Comparison of ENCODE assay signal across 10 cellular contexts in genomic region chr22:23305321-23305910, GRCh38.
DNase-seq lines count a peak whose midpoint lies in the region; ATAC-seq and TF ChIP-seq lines count a peak whose summit lies in the region.
"Had no signal": no experiment of that assay in that cellular context is flagged by ENCODE, and none has a peak within 500 bp of the region (broad histone marks: within the 10 kb centered on the region; RNA-seq: fewer than 3 reads in every experiment).

No MANE protein-coding gene starts in this region.

- in situ Hi-C loops in gastrocnemius medialis (cut with MboI; ENCODE audit: low sequenced_read_pairs in 4 of 4) = loop anchor here in 1 of 4 donors (25.0 kb wide), 1 partner anchor 232 kb away; no protein-coding TSS in a partner anchor

- TF ChIP-seq CTCF in gastrocnemius medialis (IDR thresholded peaks at IDR 0.05 in 4 of 5, conservative IDR thresholded peaks at IDR 0.05 in 1 of 5) = no peak
- TF ChIP-seq CTCF in GM10248 (IDR thresholded peaks at IDR 0.05; ENCODE audit: control extremely low read depth, extremely low read depth, low read depth, missing control alignments) = no peak

- no peaks in the 10 kb centered on the region for H3K27me3 ChIP-seq in gastrocnemius medialis
- no peaks in the 10 kb centered on the region for H3K27me3 ChIP-seq in effector memory CD4-positive, alpha-beta T cell (replicated peaks; ENCODE audit: control insufficient read depth, insufficient read depth, low read length, poor library complexity, severe bottlenecking)

- CTCF ChIA-PET in GM10248 (lab: Yijun Ruan, JAX) = no interaction called here

- DNase-seq in EH (ENCODE audit: low read depth) (peak; percentile 86), amniotic stem cell (lab: John Stamatoyannopoulos, UW) (peak; percentile 35), left cardiac atrium (peak; percentile 64), gastrocnemius medialis (no peak), GM10248 (ENCODE audit: extremely low spot score) (no peak)
- no peak for DNase-seq in activated CD4-positive, alpha-beta T cell treated with anti-CD3 and anti-CD28 coated beads for 48 hours
- DNase-seq in effector memory CD4-positive, alpha-beta T cell = no peak
- DNase-seq: NCI-H2171 had no signal

- peak; percentile 4 to 44 for ATAC-seq in left cardiac atrium
- peak in 1 of 2 donors; percentile 33 for ATAC-seq in gastrocnemius medialis
- ATAC-seq in HG02973 (IDR thresholded peaks at IDR 0.05; ENCODE audit: unreplicated experiment) = no peak

- peak overlapping the region in 2 of 4 donors; percentile 30 for H3K4me3 ChIP-seq in gastrocnemius medialis
- H3K4me3 ChIP-seq in effector memory CD4-positive, alpha-beta T cell (ENCODE audit: insufficient read depth, low read depth, low read length, poor library complexity, severe bottlenecking) = no peak overlapping the region
- H3K4me3 ChIP-seq: mucosa of descending colon had no signal

- no peak for TF ChIP-seq POLR2A in gastrocnemius medialis (IDR thresholded peaks at IDR 0.05)

- no peaks in the 10 kb centered on the region for H3K9me3 ChIP-seq in gastrocnemius medialis
- no peaks in the 10 kb centered on the region for H3K9me3 ChIP-seq in effector memory CD4-positive, alpha-beta T cell (ENCODE audit: control insufficient read depth, low read length)
- H3K9me3 ChIP-seq: mucosa of descending colon had no signal

- intact Hi-C loops in left cardiac atrium (cut with DNase I) (no loop called here), gastrocnemius medialis (cut with DNase I; ENCODE audit: low total_unique reads) (loop anchor here (10.0 kb wide), 1 partner anchor 219 kb away; no protein-coding TSS in a partner anchor)

- peaks cover 8 to 23% of the 10 kb centered on the region in 2 donors for H3K4me1 ChIP-seq in gastrocnemius medialis
- H3K4me1 ChIP-seq in effector memory CD4-positive, alpha-beta T cell (ENCODE audit: control insufficient read depth, insufficient read depth, low read length, poor library complexity, severe bottlenecking) = no peaks in the 10 kb centered on the region

- POLR2A ChIA-PET in GM10248 (lab: Yijun Ruan, JAX) = no interaction called here

- H3K27ac ChIP-seq in gastrocnemius medialis = peak overlapping the region; percentile 79 to 85 (median 82)
- no peak overlapping the region for H3K27ac ChIP-seq in effector memory CD4-positive, alpha-beta T cell (ENCODE audit: insufficient read depth, low read length, poor library complexity, severe bottlenecking)

- no peaks in the 10 kb centered on the region for H3K36me3 ChIP-seq in gastrocnemius medialis
- H3K36me3 ChIP-seq in effector memory CD4-positive, alpha-beta T cell (ENCODE audit: control insufficient read depth, insufficient read depth, low read length) = peaks cover 26% of the 10 kb centered on the region

Comparison
In these comparisons a context has a peak if more than half of its experiments do, and no peak if none do; other contexts are left out.
1. DNase-seq: peak in EH (single experiment), amniotic stem cell (single experiment) and left cardiac atrium (single experiment); none in gastrocnemius medialis (0 of 2), GM10248 (single experiment), activated CD4-positive, alpha-beta T cell treated with anti-CD3 and anti-CD28 coated beads for 48 hours (single experiment) and effector memory CD4-positive, alpha-beta T cell (0 of 3).